Comparison of ENCODE assay signal across 30 cellular contexts in genomic region chrX:111288841-111289240, GRCh38. TPM values are rescaled to one million over a fixed set of nuclear protein-coding genes. Genes with fewer than 3 reads are reported as not detected.
"Had no signal": no experiment of that assay in that cellular context is flagged by ENCODE, and none has a peak within 500 bp of the region (broad histone marks: within the 10 kb centered on the region; RNA-seq: fewer than 3 reads in every experiment).

No MANE protein-coding gene starts in this region.

- H3K27ac Mint-ChIP-seq: activated CD4-positive, alpha-beta T cell treated with anti-CD3 and anti-CD28 coated beads for 36 hours; activated CD4-positive, alpha-beta T cell treated with anti-CD3 and anti-CD28 coated beads, Interleukin-2, amount 10 ng/mL, durations not matched to agents 7 days and 5 days; activated CD8-positive, alpha-beta T cell treated with anti-CD3 and anti-CD28 coated beads, Interleukin-2, amount 10 ng/mL, durations not matched to agents 7 days and 5 days; activated naive CD4-positive, alpha-beta T cell treated with anti-CD3 and anti-CD28 coated beads, Interleukin-2, amount 10 ng/mL, durations not matched to agents 7 days and 5 days; activated naive CD8-positive, alpha-beta T cell; activated naive CD8-positive, alpha-beta T cell treated with anti-CD3 and anti-CD28 coated beads, Interleukin-2, amount 50 U/mL, for 24 hours; activated T-cell treated with anti-CD3 and anti-CD28 coated beads, Interleukin-2, amount 50 U/mL, for 24 hours; activated T-helper 2 cell treated with anti-CD3 and anti-CD28 coated beads, Interferon-gamma antibody, Interleukin-2, Interleukin-4, amounts not matched to agents 10 μg/mL and 5 μg/mL and 100 μg/mL, durations not matched to agents 14 hours and 24 hours and 36 hours; T-helper 1 cell treated with Interleukin-12 subunit alpha and Interleukin-12 subunit beta and Interleukin-4 antibody, amounts not matched to agents 30 μg/mL and 1 μg/mL, for 36 hours; T-helper 2 cell treated with Interferon-gamma antibody and Interleukin-4, amounts not matched to agents 5 μg/mL and 100 μg/mL, for 36 hours had no signal

- H3K9me3 Mint-ChIP-seq: activated CD4-positive, alpha-beta T cell treated with anti-CD3 and anti-CD28 coated beads, Interleukin-2, amount 10 ng/mL, durations not matched to agents 7 days and 5 days; activated naive CD4-positive, alpha-beta T cell treated with anti-CD3 and anti-CD28 coated beads, Interleukin-2, amount 10 ng/mL, durations not matched to agents 7 days and 5 days; activated naive CD8-positive, alpha-beta T cell treated with anti-CD3 and anti-CD28 coated beads, Interleukin-2, amount 50 U/mL, for 24 hours; activated T-cell treated with anti-CD3 and anti-CD28 coated beads, Interleukin-2, amount 50 U/mL, for 24 hours; activated T-helper 2 cell treated with anti-CD3 and anti-CD28 coated beads, Interferon-gamma antibody, Interleukin-2, Interleukin-4, amounts not matched to agents 10 μg/mL and 5 μg/mL and 100 μg/mL, durations not matched to agents 14 hours and 24 hours and 36 hours; T-helper 1 cell treated with Interleukin-12 subunit alpha and Interleukin-12 subunit beta and Interleukin-4 antibody, amounts not matched to agents 30 μg/mL and 1 μg/mL, for 36 hours; T-helper 2 cell treated with Interferon-gamma antibody and Interleukin-4, amounts not matched to agents 5 μg/mL and 100 μg/mL, for 36 hours had no signal

- H3K36me3 ChIP-seq: brain microvascular endothelial cell had no signal

- H3K27me3 Mint-ChIP-seq: activated CD4-positive, alpha-beta T cell treated with anti-CD3 and anti-CD28 coated beads, Interleukin-2, amount 10 ng/mL, durations not matched to agents 7 days and 5 days; activated naive CD4-positive, alpha-beta T cell treated with anti-CD3 and anti-CD28 coated beads, Interleukin-2, amount 10 ng/mL, durations not matched to agents 7 days and 5 days had no signal

- ATAC-seq: activated CD4-positive, alpha-beta T cell treated with anti-CD3 and anti-CD28 coated beads for 36 hours; activated CD8-positive, alpha-beta T cell treated with anti-CD3 and anti-CD28 coated beads, Interleukin-2, amount 10 ng/mL, durations not matched to agents 7 days and 5 days; activated naive CD8-positive, alpha-beta T cell treated with anti-CD3 and anti-CD28 coated beads, Interleukin-2, amount 50 U/mL, for 24 hours; K562; PC-3; Right ventricle myocardium inferior had no signal

- H3K36me3 Mint-ChIP-seq: activated naive CD4-positive, alpha-beta T cell treated with anti-CD3 and anti-CD28 coated beads, Interleukin-2, amount 10 ng/mL, durations not matched to agents 7 days and 5 days; activated naive CD8-positive, alpha-beta T cell had no signal

- H3K4me1 Mint-ChIP-seq: activated CD4-positive, alpha-beta T cell treated with anti-CD3 and anti-CD28 coated beads for 36 hours; activated CD4-positive, alpha-beta T cell treated with anti-CD3 and anti-CD28 coated beads, Interleukin-2, amount 10 ng/mL, durations not matched to agents 7 days and 5 days; activated naive CD4-positive, alpha-beta T cell treated with anti-CD3 and anti-CD28 coated beads, Interleukin-2, amount 10 ng/mL, durations not matched to agents 7 days and 5 days; activated naive CD8-positive, alpha-beta T cell treated with anti-CD3 and anti-CD28 coated beads, Interleukin-2, amount 50 U/mL, for 24 hours had no signal

- DNase-seq: activated CD4-positive, alpha-beta T cell treated with anti-CD3 and anti-CD28 coated beads for 36 hours; activated CD4-positive, alpha-beta T cell treated with anti-CD3 and anti-CD28 coated beads, Interleukin-2, amount 10 ng/mL, durations not matched to agents 7 days and 5 days; activated CD4-positive, alpha-beta T cell treated with anti-CD3 and anti-CD28 coated beads, Interleukin-2, amount 50 U/mL, for 48 hours; activated CD8-positive, alpha-beta T cell treated with anti-CD3 and anti-CD28 coated beads, Interleukin-2, amount 10 ng/mL, durations not matched to agents 7 days and 5 days; activated gamma-delta T cell treated with Interleukin-2 at 50 U/mL for 16 hours; activated naive CD4-positive, alpha-beta T cell treated with anti-CD3 and anti-CD28 coated beads, Interleukin-2, amount 10 ng/mL, durations not matched to agents 7 days and 5 days; activated naive CD8-positive, alpha-beta T cell treated with anti-CD3 and anti-CD28 coated beads, Interleukin-2, amount 50 U/mL, for 24 hours; activated T-cell treated with anti-CD3 and anti-CD28 coated beads, Interleukin-2, amount 50 U/mL, for 24 hours; anterior cingulate cortex; brain microvascular endothelial cell; central memory CD4-positive, alpha-beta T cell; NCI-H1092 treated with DMSO at 0.1 percent for 48 hours; NCI-H1417; NCI-H1694; NCI-H1930; NCI-H2081 treated with DMSO at 0.1 percent for 48 hours; NCI-H2171; NCI-H510A; NCI-H526; NK-92 treated with Interleukin-12 subunit alpha and Interleukin-12 subunit beta, amount 100 ng/mL, for 24 hours; PC-3; SIG-M5 had no signal

- H3K27me3 ChIP-seq: brain microvascular endothelial cell had no signal

- H3K4me3 ChIP-seq: K562 had no signal

- H3K4me3 Mint-ChIP-seq: activated CD4-positive, alpha-beta T cell treated with anti-CD3 and anti-CD28 coated beads for 36 hours; activated CD4-positive, alpha-beta T cell treated with anti-CD3 and anti-CD28 coated beads, Interleukin-2, amount 10 ng/mL, durations not matched to agents 7 days and 5 days; activated CD8-positive, alpha-beta T cell treated with anti-CD3 and anti-CD28 coated beads, Interleukin-2, amount 10 ng/mL, durations not matched to agents 7 days and 5 days; activated naive CD4-positive, alpha-beta T cell treated with anti-CD3 and anti-CD28 coated beads, Interleukin-2, amount 10 ng/mL, durations not matched to agents 7 days and 5 days; activated naive CD8-positive, alpha-beta T cell; activated naive CD8-positive, alpha-beta T cell treated with anti-CD3 and anti-CD28 coated beads, Interleukin-2, amount 50 U/mL, for 24 hours; activated T-cell treated with anti-CD3 and anti-CD28 coated beads, Interleukin-2, amount 50 U/mL, for 24 hours; T-helper 1 cell treated with Interleukin-12 subunit alpha and Interleukin-12 subunit beta and Interleukin-4 antibody, amounts not matched to agents 30 μg/mL and 1 μg/mL, for 36 hours; T-helper 2 cell treated with Interferon-gamma antibody and Interleukin-4, amounts not matched to agents 5 μg/mL and 100 μg/mL, for 36 hours had no signal

RNA-seq across cellular contexts. Expression of gene CAPN6, which starts 18.6 kb away (rescaled TPM):
- total RNA-seq: activated CD4-positive, alpha-beta T cell treated with anti-CD3 and anti-CD28 coated beads for 36 hours; activated CD4-positive, alpha-beta T cell treated with anti-CD3 and anti-CD28 coated beads, Interleukin-2, amount 10 ng/mL, durations not matched to agents 7 days and 5 days; activated CD8-positive, alpha-beta T cell treated with anti-CD3 and anti-CD28 coated beads, Interleukin-2, amount 10 ng/mL, durations not matched to agents 7 days and 5 days; activated T-helper 2 cell treated with anti-CD3 and anti-CD28 coated beads, Interferon-gamma antibody, Interleukin-2, Interleukin-4, amounts not matched to agents 10 μg/mL and 5 μg/mL and 100 μg/mL, durations not matched to agents 14 hours and 24 hours and 36 hours; K562; M059J; PC-3; SK-MEL-5 had no signal
